In the genomic region with DNA sequence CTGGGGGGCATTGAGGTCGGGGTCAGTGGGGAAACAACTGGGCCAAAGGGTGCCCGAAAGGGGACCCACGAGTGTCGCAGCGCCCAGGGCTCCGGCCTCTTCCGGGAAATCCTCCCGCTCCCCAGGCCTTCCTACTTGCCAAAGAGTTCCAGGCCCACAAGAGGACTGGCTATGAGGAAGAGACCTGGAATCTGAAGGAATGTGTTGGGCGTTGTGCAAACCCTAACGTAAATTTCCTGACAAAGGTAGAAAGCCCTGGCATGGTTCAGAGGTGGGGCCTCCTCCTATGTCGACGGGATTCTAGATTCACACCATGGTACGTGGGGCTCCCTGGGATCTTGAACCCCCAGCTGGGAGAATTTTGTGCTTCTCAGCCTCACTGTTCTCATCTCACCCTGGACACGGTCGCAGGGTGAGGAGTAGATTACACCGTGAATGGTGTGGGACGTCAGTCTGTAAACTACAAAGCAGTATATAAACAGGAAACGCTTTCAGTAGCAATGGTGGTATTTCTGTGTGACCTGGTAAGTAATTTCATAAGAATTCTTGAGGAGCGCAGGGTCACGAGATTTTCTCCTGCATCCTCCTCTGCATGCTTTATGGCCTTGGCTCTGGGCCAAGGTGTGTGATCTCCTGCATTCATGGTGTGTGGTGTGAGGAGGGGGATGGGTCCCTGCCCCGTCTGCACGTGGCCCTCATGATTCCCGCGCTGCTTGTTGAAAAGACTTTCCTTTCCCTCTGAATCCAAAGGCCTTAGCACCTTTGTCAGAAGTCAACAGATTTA, we compare ENCODE assay signal across 8 cellular contexts. TPM values are rescaled to one million over a fixed set of nuclear protein-coding genes. Genes with fewer than 3 reads are reported as not detected.
DNase-seq lines count a peak whose midpoint lies in the region; ATAC-seq, FAIRE-seq and TF ChIP-seq lines count a peak whose summit lies in the region.

No MANE protein-coding gene starts in this region.

- H3K4me3 ChIP-seq in brain microvascular endothelial cell (ENCODE audit: low read depth, low read length) = peak overlapping the region; percentile 52
- peak overlapping the region; percentile 54 to 92 for H3K4me3 ChIP-seq in small intestine (ENCODE audit: low read depth in 1 of 2, low read length in 2 of 2)

- ATAC-seq in HG02763 (IDR thresholded peaks at IDR 0.05; ENCODE audit: unreplicated experiment) = no peak

- WGBS in small intestine, 3 donors = 7 to 18% (median 14%) methylated on average over 24 of the region's 24 CpGs

- CTCF ChIA-PET in activated naive CD4-positive, alpha-beta T cell treated with anti-CD3 and anti-CD28 coated beads, Interleukin-2, amount 10 ng/mL, durations not matched to agents 7 days and 5 days (lab: Charles Lee) = no interaction called here

- H3K36me3 Mint-ChIP-seq in activated naive CD4-positive, alpha-beta T cell treated with anti-CD3 and anti-CD28 coated beads, Interleukin-2, amount 10 ng/mL, durations not matched to agents 7 days and 5 days = peaks cover 7% of the 10 kb centered on the region
- H3K36me3 Mint-ChIP-seq in immature natural killer cell = no peaks in the 10 kb centered on the region

- peak overlapping the region; percentile 92 for H3K27ac Mint-ChIP-seq in activated naive CD4-positive, alpha-beta T cell treated with anti-CD3 and anti-CD28 coated beads, Interleukin-2, amount 10 ng/mL, durations not matched to agents 7 days and 5 days
- peak overlapping the region; percentile 73 to 91 (median 80) for H3K27ac Mint-ChIP-seq in immature natural killer cell

- DNase-seq in activated naive CD4-positive, alpha-beta T cell treated with anti-CD3 and anti-CD28 coated beads, Interleukin-2, amount 10 ng/mL, durations not matched to agents 7 days and 5 days = peak; percentile 39
- no peak for DNase-seq in activated naive CD4-positive, alpha-beta T cell treated with anti-CD3 and anti-CD28 coated beads, Interleukin-2, amount 50 U/mL, for 16 hours
- peak; percentile 42 for DNase-seq in NCI-H510A (lab: John Stamatoyannopoulos, UW)
- DNase-seq in brain microvascular endothelial cell = peak; percentile 61
- peak in 1 of 3 donors; percentile 36 for DNase-seq in immature natural killer cell
- peak; percentile 80 for DNase-seq in small intestine
- DNase-seq in HTR-8/SVneo (ENCODE audit: insufficient read length, low spot score) = no peak

- peaks cover 37% of the 10 kb centered on the region for H3K4me1 Mint-ChIP-seq in activated naive CD4-positive, alpha-beta T cell treated with anti-CD3 and anti-CD28 coated beads, Interleukin-2, amount 10 ng/mL, durations not matched to agents 7 days and 5 days
- H3K4me1 Mint-ChIP-seq in immature natural killer cell = peaks cover 22 to 34% of the 10 kb centered on the region in 2 donors

- H3K27me3 ChIP-seq in brain microvascular endothelial cell (replicated peaks) = no peaks in the 10 kb centered on the region
- no peaks in the 10 kb centered on the region for H3K27me3 ChIP-seq in small intestine (ENCODE audit: control insufficient read depth in 2 of 2, insufficient read depth in 2 of 2, low read length in 2 of 2)

- H3K9me3 ChIP-seq in small intestine (ENCODE audit: control insufficient read depth, low read depth) = no peaks in the 10 kb centered on the region

- H3K27me3 Mint-ChIP-seq in activated naive CD4-positive, alpha-beta T cell treated with anti-CD3 and anti-CD28 coated beads, Interleukin-2, amount 10 ng/mL, durations not matched to agents 7 days and 5 days = peaks cover 17% of the 10 kb centered on the region
- H3K27me3 Mint-ChIP-seq in immature natural killer cell (ENCODE audit: low read depth in 3 of 3) = peaks cover 0 to 4% (median 2%) of the 10 kb centered on the region in 3 donors

- H3K4me1 ChIP-seq in small intestine (ENCODE audit: control insufficient read depth in 2 of 2, insufficient read depth in 1 of 2, low read depth in 1 of 2, low read length in 1 of 2) = peaks cover 0 to 2% of the 10 kb centered on the region in 2 donors

- H3K36me3 ChIP-seq in brain microvascular endothelial cell (replicated peaks) = peaks cover under 1% of the 10 kb centered on the region
- peaks cover 0 to 2% of the 10 kb centered on the region in 2 donors for H3K36me3 ChIP-seq in small intestine (ENCODE audit: control insufficient read depth in 2 of 2, insufficient read depth in 2 of 2, low read length in 2 of 2)

- no peak for FAIRE-seq in small intestine (lab: Jason Lieb, UNC)
- no peak for FAIRE-seq in HTR-8/SVneo (lab: Jason Lieb, UNC)

- H3K9me3 Mint-ChIP-seq in activated naive CD4-positive, alpha-beta T cell treated with anti-CD3 and anti-CD28 coated beads, Interleukin-2, amount 10 ng/mL, durations not matched to agents 7 days and 5 days = no peaks in the 10 kb centered on the region
- H3K9me3 Mint-ChIP-seq in immature natural killer cell = no peaks in the 10 kb centered on the region

- in situ Hi-C loops in brain microvascular endothelial cell (cut with HindIII; ENCODE audit: low pct_ligation_motif_present, low sequenced_read_pairs) = no loop called here

- peak overlapping the region; percentile 79 for H3K4me3 Mint-ChIP-seq in activated naive CD4-positive, alpha-beta T cell treated with anti-CD3 and anti-CD28 coated beads, Interleukin-2, amount 10 ng/mL, durations not matched to agents 7 days and 5 days
- H3K4me3 Mint-ChIP-seq in immature natural killer cell = peak overlapping the region; percentile 81 to 86 (median 83)

- no peak for TF ChIP-seq CTCF in brain microvascular endothelial cell (IDR thresholded peaks at IDR 0.05; ENCODE audit: low read depth, low read length, missing control alignments)

- H3K27ac ChIP-seq in brain microvascular endothelial cell (peak overlapping the region; percentile 51), small intestine (ENCODE audit: low read depth in 1 of 2, low read length in 1 of 2) (peak overlapping the region; percentile 67 to 83)

RNA-seq across cellular contexts. Expression of gene HSBP1L1, which starts 0.9 kb away (rescaled TPM):
- 10 to 100 TPM in 1 of 3 donors, 1 to 10 TPM in 2; 4.2 to 11.8 (median 9.8) TPM for polyA plus RNA-seq in immature natural killer cell
- polyA plus RNA-seq in small intestine = 10 to 100 TPM; 11.9 to 57.7 (median 19.5) TPM

RNA-seq across cellular contexts. Expression of gene SLC66A2, which starts 13.9 kb away (rescaled TPM):
- 10 to 100 TPM in 2 of 3 donors, 1 to 10 TPM in 1; 9.0 to 16.5 (median 11.8) TPM for polyA plus RNA-seq in immature natural killer cell
- 10 to 100 TPM; 15.0 to 30.3 (median 17.8) TPM for polyA plus RNA-seq in small intestine

RNA-seq across cellular contexts. Expression of gene TXNL4A, which starts 23.1 kb away (rescaled TPM):
- polyA plus RNA-seq in immature natural killer cell (100 to 1,000 TPM; 209 to 330 (median 248) TPM), small intestine (10 to 100 TPM; 73.8 to 74.5 (median 74.3) TPM)

Comparison
In these comparisons a context has a peak if more than half of its experiments do, and no peak if none do; other contexts are left out.
1. DNase-seq: peak in activated naive CD4-positive, alpha-beta T cell treated with anti-CD3 and anti-CD28 coated beads, Interleukin-2, amount 10 ng/mL, durations not matched to agents 7 days and 5 days (single experiment), NCI-H510A (single experiment), brain microvascular endothelial cell (single experiment) and small intestine (single experiment); none in activated naive CD4-positive, alpha-beta T cell treated with anti-CD3 and anti-CD28 coated beads, Interleukin-2, amount 50 U/mL, for 16 hours (single experiment) and HTR-8/SVneo (single experiment).